34 cellular contexts compared by ENCODE assay signal in the genomic region with DNA sequence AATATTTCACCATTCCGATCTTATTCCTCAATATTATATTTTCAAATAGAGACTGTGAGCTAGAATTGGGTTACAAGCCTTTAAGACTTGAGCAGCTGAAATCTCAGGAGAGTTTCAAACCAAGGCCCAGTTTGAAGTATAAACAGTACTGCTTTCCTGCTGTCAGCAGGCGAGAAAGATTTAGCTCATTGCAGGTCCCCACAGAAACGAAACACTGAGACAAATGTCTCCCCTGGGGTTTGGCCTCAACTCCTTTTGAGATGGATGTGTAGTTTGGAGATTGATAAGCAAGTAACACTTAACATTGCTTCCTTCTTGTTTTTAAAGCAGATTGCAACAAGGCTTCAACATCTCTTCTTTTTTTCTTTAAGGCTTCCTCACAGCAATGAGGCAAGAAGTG. TPM values are rescaled to one million over a fixed set of nuclear protein-coding genes. Genes with fewer than 3 reads are reported as not detected.
"Had no signal": no experiment of that assay in that cellular context is flagged by ENCODE, and none has a peak within 500 bp of the region (broad histone marks: within the 10 kb centered on the region; RNA-seq: fewer than 3 reads in every experiment).

No MANE protein-coding gene starts in this region.

- H3K9me3 ChIP-seq: esophagus muscularis mucosa, gastroesophageal sphincter, heart left ventricle, left lung, mucosa of descending colon, psoas muscle, sigmoid colon, testis, tibial artery had no signal

- H3K27ac ChIP-seq: coronary artery, esophagus muscularis mucosa, foreskin keratinocyte, gastroesophageal sphincter, heart left ventricle, hepatocyte, left lung, psoas muscle, sigmoid colon, testis, tibial artery had no signal

- H3K4me3 Mint-ChIP-seq: mesothelial cell of epicardium; naive B cell; natural killer cell treated with Interleukin-12 subunit alpha and Interleukin-12 subunit beta and Interleukin-15 and Interleukin-18, amount 100 ng/mL, for 72 hours; stimulated activated memory B cell treated with anti-CD40 and anti-IgM and Interleukin-4, amounts not matched to agents 10 μg/mL and 1 μg/mL and 100 μg/mL, for 72 hours; type B pancreatic cell had no signal

- H3K4me1 Mint-ChIP-seq: mesothelial cell of epicardium; naive B cell; stimulated activated memory B cell treated with anti-CD40 and anti-IgM and Interleukin-4, amounts not matched to agents 10 μg/mL and 1 μg/mL and 100 μg/mL, for 72 hours had no signal

- H3K27ac Mint-ChIP-seq: mesothelial cell of epicardium; naive B cell; natural killer cell treated with Interleukin-12 subunit alpha and Interleukin-12 subunit beta and Interleukin-15 and Interleukin-18, amount 100 ng/mL, for 72 hours; stimulated activated memory B cell treated with anti-CD40 and anti-IgM and Interleukin-4, amounts not matched to agents 10 μg/mL and 1 μg/mL and 100 μg/mL, for 72 hours; type B pancreatic cell had no signal

- ATAC-seq: foreskin keratinocyte; gastroesophageal sphincter; heart left ventricle; left lung; mucosa of descending colon; psoas muscle; right cardiac atrium; stimulated activated memory B cell treated with anti-CD40 and anti-IgM and Interleukin-4, amounts not matched to agents 10 μg/mL and 1 μg/mL and 100 μg/mL, for 72 hours; stimulated activated naive CD8-positive, alpha-beta T cell treated with anti-CD3 and anti-CD28 coated beads, Interleukin-15, Interleukin-2, amounts not matched to agents 100 U/mL and 50 U/mL, for 24 hours had no signal

- H3K27me3 ChIP-seq: left lung, testis had no signal

- H2AFZ ChIP-seq: hepatocyte had no signal

- H3K4me1 ChIP-seq: esophagus muscularis mucosa, foreskin keratinocyte, gastroesophageal sphincter, heart left ventricle, left lung, psoas muscle, sigmoid colon, testis, tibial artery had no signal

- H3K9me3 Mint-ChIP-seq: mesothelial cell of epicardium; natural killer cell treated with Interleukin-12 subunit alpha and Interleukin-12 subunit beta and Interleukin-15 and Interleukin-18, amount 100 ng/mL, for 72 hours; stimulated activated memory B cell treated with anti-CD40 and anti-IgM and Interleukin-4, amounts not matched to agents 10 μg/mL and 1 μg/mL and 100 μg/mL, for 72 hours; type B pancreatic cell had no signal

- DNase-seq: dermis blood vessel endothelial cell; effector memory CD4-positive, alpha-beta T cell; foreskin keratinocyte; heart left ventricle; kidney; left lung; mesenchymal stem cell; mucosa of descending colon; naive B cell; nucleus accumbens; psoas muscle; right cardiac atrium; sigmoid colon; stimulated activated CD4-positive, alpha-beta T cell treated with anti-CD3 and anti-CD28 coated beads, Interleukin-2, amount 100 ng/mL, for 24 hours; stimulated activated CD4-positive, alpha-beta T cell treated with anti-CD3 and anti-CD28 coated beads, Interleukin-4, amount 100 ng/mL, for 24 hours; stimulated activated naive CD8-positive, alpha-beta T cell treated with anti-CD3 and anti-CD28 coated beads, Interleukin-15, Interleukin-2, amounts not matched to agents 100 U/mL and 50 U/mL, for 24 hours; substantia nigra; testis; tibial artery had no signal

- H3K4me2 ChIP-seq: hepatocyte had no signal

- H3K79me2 ChIP-seq: hepatocyte had no signal

- H3K36me3 ChIP-seq: esophagus muscularis mucosa, gastroesophageal sphincter, heart left ventricle, left lung, sigmoid colon, tibial artery had no signal

- FAIRE-seq: endothelial cell of umbilical vein, kidney had no signal

- H3K36me3 Mint-ChIP-seq: mesothelial cell of epicardium; naive B cell; natural killer cell treated with Interleukin-12 subunit alpha and Interleukin-12 subunit beta and Interleukin-15 and Interleukin-18, amount 100 ng/mL, for 72 hours; stimulated activated memory B cell treated with anti-CD40 and anti-IgM and Interleukin-4, amounts not matched to agents 10 μg/mL and 1 μg/mL and 100 μg/mL, for 72 hours; type B pancreatic cell had no signal

- H3K4me3 ChIP-seq: coronary artery, esophagus muscularis mucosa, gastroesophageal sphincter, heart left ventricle, hepatocyte, left lung, mucosa of descending colon, psoas muscle, sigmoid colon, testis, tibial artery had no signal

RNA-seq across cellular contexts. Expression of gene GLP1R, which starts 22.4 kb away (rescaled TPM):
- total RNA-seq: dermis blood vessel endothelial cell; endothelial cell of umbilical vein; epithelial cell of proximal tubule; esophagus muscularis mucosa; fibroblast of lung; foreskin keratinocyte; lung microvascular endothelial cell; mesothelial cell of epicardium; natural killer cell treated with Interleukin-12 subunit alpha and Interleukin-12 subunit beta and Interleukin-15 and Interleukin-18, amount 100 ng/mL, for 72 hours; osteocyte; psoas muscle; renal cortical epithelial cell; skeletal muscle tissue had no signal
- polyA plus RNA-seq: endothelial cell of umbilical vein, fibroblast of lung, foreskin keratinocyte, hepatocyte, psoas muscle had no signal
